In the genomic region with DNA sequence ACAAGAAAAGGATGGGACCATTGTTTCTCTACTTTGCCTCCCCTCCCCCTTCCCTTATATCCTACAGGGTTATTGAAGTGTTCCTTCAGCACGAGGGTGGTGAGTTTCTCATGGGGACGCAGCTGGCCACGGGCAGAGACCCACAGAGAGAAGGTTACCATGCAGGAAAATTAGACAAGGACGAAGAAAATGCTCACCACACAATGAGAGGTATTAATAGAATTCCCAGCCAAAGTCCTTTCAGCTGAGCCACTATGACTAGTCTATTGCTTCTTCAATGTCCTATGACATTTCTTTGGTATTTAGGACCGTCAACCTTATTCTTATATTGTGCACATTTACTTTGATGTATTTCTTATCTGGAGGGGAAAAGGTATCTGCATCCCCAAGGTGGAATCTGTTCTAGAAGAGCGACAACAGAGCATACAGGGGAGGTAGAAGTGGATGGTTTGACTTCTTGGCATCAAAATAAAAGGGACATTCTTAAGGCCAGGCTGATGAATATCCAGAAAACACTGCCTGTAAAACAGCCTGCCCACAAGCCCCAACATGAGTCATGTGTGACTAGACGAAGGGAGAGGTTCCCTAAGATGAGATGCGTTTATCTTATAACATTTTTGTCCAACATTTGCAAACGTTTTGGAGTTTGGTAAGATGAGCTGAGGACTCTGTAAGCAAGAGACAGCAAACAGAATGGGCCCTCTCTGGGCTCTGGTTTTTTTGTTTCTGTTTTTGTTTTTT, we compare ENCODE assay signal across 19 cellular contexts.
DNase-seq lines count a peak whose midpoint lies in the region; ATAC-seq and TF ChIP-seq lines count a peak whose summit lies in the region.
"Had no signal": no experiment of that assay in that cellular context is flagged by ENCODE, and none has a peak within 500 bp of the region (broad histone marks: within the 10 kb centered on the region; RNA-seq: fewer than 3 reads in every experiment).

No MANE protein-coding gene starts in this region.

- H3K23ac ChIP-seq in mesendoderm (ENCODE audit: low read length) = no peak overlapping the region

- no peak overlapping the region for H2BK15ac ChIP-seq in mesendoderm (replicated peaks; ENCODE audit: low read depth)

- H3K18ac ChIP-seq in mesendoderm (ENCODE audit: low read length) = no peak overlapping the region

- no peak overlapping the region for H3K4me2 ChIP-seq in mesendoderm (ENCODE audit: low read length)

- H2BK5ac ChIP-seq in mesendoderm (ENCODE audit: low read length) = no peak overlapping the region

- no peak for TF ChIP-seq EP300 in tibial nerve (IDR thresholded peaks at IDR 0.05)

- no peak overlapping the region for H2BK120ac ChIP-seq in mesendoderm (ENCODE audit: low read depth, low read length)

- DNase-seq in AG10803 (ENCODE audit: low read depth) (peak; percentile 56), NCI-H226 (peak; percentile 30), choroid plexus epithelial cell (ENCODE audit: low read depth) (peak; percentile 54), mesendoderm (no peak), HUDEP-2 (lab: John Stamatoyannopoulos, UW; ENCODE audit: unreplicated experiment in 76 of 76) (no peak), Right ventricle myocardium superior (no peak), tibial nerve (ENCODE audit: low spot score in 2 of 2) (no peak)
- no peak for DNase-seq in stimulated activated CD4-positive, alpha-beta T cell treated with anti-CD3 and anti-CD28 coated beads, Interleukin-4, amount 100 ng/mL, for 4 hours
- DNase-seq: activated CD4-positive, alpha-beta T cell treated with anti-CD3 and anti-CD28 coated beads for 4 hours; activated naive CD8-positive, alpha-beta T cell treated with anti-CD3 and anti-CD28 coated beads, Interleukin-2, amount 50 U/mL, for 24 hours; activated T-cell treated with anti-CD3 and anti-CD28 coated beads, Interleukin-2, amount 50 U/mL, for 1 hour; DMS153; foreskin melanocyte; midbrain; NCI-H526; pancreas; RPMI8226; T-helper 2 cell had no signal

- no peaks in the 10 kb centered on the region for H3K9me3 ChIP-seq in tibial nerve
- H3K9me3 ChIP-seq: pancreas had no signal

- H3K27me3 ChIP-seq in mesendoderm (ENCODE audit: insufficient read depth, low read length, poor library complexity) (no peaks in the 10 kb centered on the region), tibial nerve (no peaks in the 10 kb centered on the region)
- H3K27me3 ChIP-seq: pancreas had no signal

- H3K56ac ChIP-seq in mesendoderm (ENCODE audit: low read length) = peak overlapping the region; percentile 26

- H4K5ac ChIP-seq in mesendoderm (ENCODE audit: low read length) = no peak overlapping the region

- ATAC-seq in Right ventricle myocardium superior (ENCODE audit: poor library complexity) = no peak
- ATAC-seq: activated naive CD8-positive, alpha-beta T cell treated with anti-CD3 and anti-CD28 coated beads, Interleukin-2, amount 50 U/mL, for 24 hours; HCT116; pancreas had no signal

- H3K9ac ChIP-seq in mesendoderm (ENCODE audit: low read length) = no peak overlapping the region

- H2AK5ac ChIP-seq in mesendoderm (ENCODE audit: low read length) = no peak overlapping the region

- peaks cover 7% of the 10 kb centered on the region for H3K4me1 ChIP-seq in mesendoderm (ENCODE audit: control insufficient read depth, low read depth, low read length)
- H3K4me1 ChIP-seq in tibial nerve = peaks cover 0 to 5% (median 0%) of the 10 kb centered on the region in 4 donors

- no peaks in the 10 kb centered on the region for H3K79me2 ChIP-seq in mesendoderm (ENCODE audit: control insufficient read depth, insufficient read depth, low read length)

- TF ChIP-seq POLR2A in tibial nerve (IDR thresholded peaks at IDR 0.05) = no peak

- H3K4me3 ChIP-seq in AG10803 (ENCODE audit: low read length) (no peak overlapping the region), choroid plexus epithelial cell (ENCODE audit: low read depth, low read length) (no peak overlapping the region), mesendoderm (ENCODE audit: low read length) (no peak overlapping the region), tibial nerve (no peak overlapping the region)
- H3K4me3 ChIP-seq: pancreas had no signal

- TF ChIP-seq CTCF in AG10803 (conservative IDR thresholded peaks at IDR 0.05; ENCODE audit: low read length) (no peak), choroid plexus epithelial cell (conservative IDR thresholded peaks at IDR 0.05; ENCODE audit: low read depth, low read length) (no peak), tibial nerve (IDR thresholded peaks at IDR 0.05) (no peak)

- no peak overlapping the region for H4K8ac ChIP-seq in mesendoderm (ENCODE audit: low read depth, low read length)

- intact Hi-C loops in Right ventricle myocardium superior (cut with DNase I) = no loop called here

- no CpG with 5 or more reads among the region's 9 CpGs for WGBS in mesendoderm (ENCODE audit: extremely low coverage, insufficient coverage, low lambda C conversion rate)
- WGBS in tibial nerve, 2 donors = 55 to 61% methylated on average over 9 of the region's 9 CpGs

- no peaks in the 10 kb centered on the region for H3K79me1 ChIP-seq in mesendoderm (ENCODE audit: low read length)

- H3K4ac ChIP-seq in mesendoderm (ENCODE audit: low read depth, low read length) = no peak overlapping the region

- H3K36me3 ChIP-seq in mesendoderm (ENCODE audit: control insufficient read depth, insufficient read depth, low read length) = no peaks in the 10 kb centered on the region
- H3K36me3 ChIP-seq in tibial nerve = no peaks in the 10 kb centered on the region
- H3K36me3 ChIP-seq: pancreas had no signal

- H3K27ac ChIP-seq in mesendoderm (ENCODE audit: low read depth, low read length) (no peak overlapping the region), tibial nerve (no peak overlapping the region)
- H3K27ac ChIP-seq: pancreas had no signal

Comparison
In these comparisons a context has a peak if more than half of its experiments do, and no peak if none do; other contexts are left out.
1. DNase-seq: peak in AG10803 (single experiment), NCI-H226 (single experiment) and choroid plexus epithelial cell (single experiment); none in mesendoderm (single experiment), HUDEP-2 (0 of 76), Right ventricle myocardium superior (single experiment), stimulated activated CD4-positive, alpha-beta T cell treated with anti-CD3 and anti-CD28 coated beads, Interleukin-4, amount 100 ng/mL, for 4 hours (0 of 2) and tibial nerve (0 of 2).